Comparison of ENCODE assay signal across 22 cellular contexts in the genomic region with DNA sequence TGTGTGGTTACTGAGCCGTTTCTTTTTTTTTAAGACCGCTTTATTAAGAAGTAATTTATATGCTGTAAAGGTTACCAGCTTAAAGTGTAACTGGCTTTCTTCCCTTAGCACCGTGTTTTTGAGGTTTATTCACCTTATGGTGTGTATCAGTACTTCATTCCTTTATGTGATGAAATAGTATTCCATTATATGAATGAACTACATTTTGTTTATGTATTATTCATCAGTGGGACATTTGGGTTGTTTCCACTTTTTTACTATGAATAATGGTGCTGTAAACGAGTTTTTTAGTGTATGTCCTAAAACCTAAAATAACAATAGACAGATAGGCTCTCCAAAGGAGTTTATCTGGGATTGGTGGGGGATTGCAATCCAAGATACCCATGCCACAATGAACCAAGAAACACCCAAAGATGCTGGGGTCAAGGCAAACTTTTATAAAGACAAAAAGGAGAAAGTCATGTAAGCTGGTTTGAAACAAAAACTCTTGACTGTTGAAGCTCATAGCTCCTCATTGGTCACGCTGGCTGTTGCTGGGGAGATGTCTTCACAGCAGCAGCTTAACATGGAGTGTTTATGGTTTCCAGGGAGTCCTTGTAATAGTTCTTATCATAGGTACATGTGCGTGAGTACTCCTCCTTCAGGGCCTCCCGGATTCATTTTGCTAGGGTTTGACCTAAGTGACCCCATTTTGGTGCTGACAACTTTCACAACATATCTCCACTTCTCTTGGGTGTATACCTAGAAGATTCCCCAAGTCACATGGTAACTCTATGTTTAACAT.
"Had no signal": no experiment of that assay in that cellular context is flagged by ENCODE, and none has a peak within 500 bp of the region (broad histone marks: within the 10 kb centered on the region; RNA-seq: fewer than 3 reads in every experiment).

No MANE protein-coding gene starts in this region.

- H3K27me3 ChIP-seq: adrenal gland, right atrium auricular region had no signal

- H3K4me3 ChIP-seq: adrenal gland, mucosa of descending colon, right atrium auricular region, skin epidermis had no signal

- H3K27ac Mint-ChIP-seq: activated CD4-positive, alpha-beta memory T cell treated with anti-CD3 and anti-CD28 coated beads, Interleukin-2, amount 10 ng/mL, durations not matched to agents 7 days and 5 days; activated naive CD4-positive, alpha-beta T cell treated with anti-CD3 and anti-CD28 coated beads, Interleukin-2, amount 50 U/mL, for 24 hours; activated T-cell treated with anti-CD3 and anti-CD28 coated beads, Interleukin-2, amount 50 U/mL, for 24 hours; immature natural killer cell; T-helper 1 cell treated with Interleukin-12 subunit alpha and Interleukin-12 subunit beta and Interleukin-4 antibody, amounts not matched to agents 30 μg/mL and 1 μg/mL, for 36 hours had no signal

- H3K9me3 ChIP-seq: adrenal gland, mucosa of descending colon, right atrium auricular region had no signal

- ATAC-seq: left colon; mucosa of descending colon; naive thymus-derived CD4-positive, alpha-beta T cell had no signal

- H3K27me3 Mint-ChIP-seq: activated CD4-positive, alpha-beta memory T cell treated with anti-CD3 and anti-CD28 coated beads, Interleukin-2, amount 10 ng/mL, durations not matched to agents 7 days and 5 days; activated naive CD4-positive, alpha-beta T cell treated with anti-CD3 and anti-CD28 coated beads, Interleukin-2, amount 50 U/mL, for 24 hours; activated T-cell treated with anti-CD3 and anti-CD28 coated beads, Interleukin-2, amount 50 U/mL, for 24 hours; naive thymus-derived CD4-positive, alpha-beta T cell had no signal

- H3K4me3 Mint-ChIP-seq: activated CD4-positive, alpha-beta memory T cell treated with anti-CD3 and anti-CD28 coated beads, Interleukin-2, amount 10 ng/mL, durations not matched to agents 7 days and 5 days; activated naive CD4-positive, alpha-beta T cell treated with anti-CD3 and anti-CD28 coated beads, Interleukin-2, amount 50 U/mL, for 24 hours; activated T-cell treated with anti-CD3 and anti-CD28 coated beads, Interleukin-2, amount 50 U/mL, for 24 hours; immature natural killer cell; naive thymus-derived CD4-positive, alpha-beta T cell; T-helper 1 cell treated with Interleukin-12 subunit alpha and Interleukin-12 subunit beta and Interleukin-4 antibody, amounts not matched to agents 30 μg/mL and 1 μg/mL, for 36 hours had no signal

- H3K9me3 Mint-ChIP-seq: activated CD4-positive, alpha-beta memory T cell treated with anti-CD3 and anti-CD28 coated beads, Interleukin-2, amount 10 ng/mL, durations not matched to agents 7 days and 5 days; activated naive CD4-positive, alpha-beta T cell treated with anti-CD3 and anti-CD28 coated beads, Interleukin-2, amount 50 U/mL, for 24 hours; activated T-cell treated with anti-CD3 and anti-CD28 coated beads, Interleukin-2, amount 50 U/mL, for 24 hours; immature natural killer cell; naive thymus-derived CD4-positive, alpha-beta T cell; T-helper 1 cell treated with Interleukin-12 subunit alpha and Interleukin-12 subunit beta and Interleukin-4 antibody, amounts not matched to agents 30 μg/mL and 1 μg/mL, for 36 hours had no signal

- H3K27ac ChIP-seq: adrenal gland, right atrium auricular region, skin epidermis, WERI-Rb-1 had no signal

- DNase-seq: activated CD4-positive, alpha-beta memory T cell treated with anti-CD3 and anti-CD28 coated beads, Interleukin-2, amount 10 ng/mL, durations not matched to agents 7 days and 5 days; activated effector memory CD4-positive, alpha-beta T cell treated with Interleukin-2 at 50 U/mL for 16 hours; activated T-cell treated with anti-CD3 and anti-CD28 coated beads, Interleukin-2, amount 50 U/mL, for 24 hours; adrenal gland; central memory CD4-positive, alpha-beta T cell; cortex of kidney; effector CD8-positive, alpha-beta T cell; foreskin melanocyte; immature natural killer cell; left colon; mammary epithelial cell; mucosa of descending colon; naive thymus-derived CD4-positive, alpha-beta T cell; stimulated activated CD4-positive, alpha-beta T cell treated with anti-CD3 and anti-CD28 coated beads, Interleukin-4, amount 100 ng/mL, for 24 hours; stimulated activated naive CD4-positive, alpha-beta T cell treated with Interleukin-2 at 50 U/mL for 16 hours; substantia nigra; trophoblast cell; WERI-Rb-1 had no signal
